Comparison of ENCODE assay signal across 9 cellular contexts in the genomic region with DNA sequence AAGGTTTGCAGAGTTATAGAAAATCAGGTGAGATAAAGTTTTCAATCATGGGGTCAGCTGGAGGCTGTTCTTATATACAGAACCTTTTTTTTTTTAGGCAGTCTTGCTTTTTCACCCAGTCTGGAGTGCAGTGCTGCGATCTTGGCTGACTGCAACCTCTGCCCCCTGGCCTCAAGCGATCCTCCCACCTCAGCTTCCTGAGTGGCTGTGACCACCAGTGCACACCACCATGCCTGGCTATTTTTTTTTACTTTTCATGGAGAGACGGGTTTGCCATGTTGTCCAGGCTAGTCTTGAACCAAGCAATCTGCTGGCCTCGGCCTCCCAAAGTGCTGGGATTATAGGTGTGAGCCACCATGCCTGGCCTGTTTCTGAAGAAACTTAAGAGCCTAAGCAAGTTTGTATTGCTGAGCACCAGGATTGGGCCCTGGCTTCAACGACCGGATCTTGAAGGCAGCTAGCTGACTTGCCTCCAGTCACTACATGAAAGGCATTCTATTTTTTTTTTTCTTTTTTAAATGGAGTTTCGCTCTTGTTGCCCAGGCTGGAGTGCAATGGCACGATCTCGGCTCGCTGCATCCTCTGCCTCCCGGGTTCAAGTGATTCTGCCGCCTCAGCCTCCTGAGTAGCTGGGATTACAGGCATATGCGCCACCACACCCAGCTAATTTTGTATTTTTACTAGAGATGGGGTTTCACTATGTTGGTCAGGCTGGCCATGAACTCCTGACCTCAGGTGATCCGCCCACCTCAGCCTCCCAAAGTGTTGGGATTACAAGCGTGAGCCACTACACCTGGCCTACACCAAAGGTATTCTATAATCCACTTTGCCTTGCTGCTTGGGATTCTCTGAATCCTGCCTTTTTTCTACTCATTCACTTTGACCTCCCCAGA. TPM values are rescaled to one million over a fixed set of nuclear protein-coding genes. Genes with fewer than 3 reads are reported as not detected.
A peak's percentile ranks its signal among the peaks of the same experiment; 100 is the strongest.
DNase-seq lines count a peak whose midpoint lies in the region; ATAC-seq and TF ChIP-seq lines count a peak whose summit lies in the region.
"Had no signal": no experiment of that assay in that cellular context is flagged by ENCODE, and none has a peak within 500 bp of the region (broad histone marks: within the 10 kb centered on the region; RNA-seq: fewer than 3 reads in every experiment).

No MANE protein-coding gene starts in this region.

- ATAC-seq in HG02943 (IDR thresholded peaks at IDR 0.05; ENCODE audit: low read depth, unreplicated experiment) (peak; percentile 34), WTC11 (peak; percentile 31)

- peaks cover 36 to 37% of the 10 kb centered on the region in 2 donors for H3K4me1 ChIP-seq in thyroid gland
- peaks cover 34% of the 10 kb centered on the region for H3K4me1 ChIP-seq in vagina

- H3K36me3 ChIP-seq in thyroid gland (peaks cover 38 to 42% of the 10 kb centered on the region in 2 donors), vagina (peaks cover 3 to 51% of the 10 kb centered on the region in 2 donors)

- H3K4me3 ChIP-seq in thyroid gland (replicated peaks in 1 of 3) = no peak overlapping the region
- no peak overlapping the region for H3K4me3 ChIP-seq in vagina

- TF ChIP-seq POLR2A in thyroid gland (IDR thresholded peaks at IDR 0.05) (no peak), vagina (IDR thresholded peaks at IDR 0.05) (no peak)

- H3K27me3 ChIP-seq in thyroid gland = no peaks in the 10 kb centered on the region
- no peaks in the 10 kb centered on the region for H3K27me3 ChIP-seq in vagina

- H3K27ac Mint-ChIP-seq in activated naive CD4-positive, alpha-beta T cell treated with anti-CD3 and anti-CD28 coated beads, Interleukin-2, amount 10 ng/mL, durations not matched to agents 7 days and 5 days = peak overlapping the region; percentile 84
- peak overlapping the region; percentile 83 for H3K27ac Mint-ChIP-seq in WTC11

- no peak overlapping the region for H3K4me3 Mint-ChIP-seq in activated naive CD4-positive, alpha-beta T cell treated with anti-CD3 and anti-CD28 coated beads, Interleukin-2, amount 10 ng/mL, durations not matched to agents 7 days and 5 days
- no peak overlapping the region for H3K4me3 Mint-ChIP-seq in WTC11

- H3K27ac ChIP-seq in thyroid gland (peak overlapping the region in 1 of 3 donors; percentile 39), vagina (no peak overlapping the region)

- TF ChIP-seq CTCF in WTC11 (IDR thresholded peaks at IDR 0.05) (no peak), thyroid gland (IDR thresholded peaks at IDR 0.05) (no peak), vagina (IDR thresholded peaks at IDR 0.05) (no peak)

- DNase-seq in activated naive CD4-positive, alpha-beta T cell treated with anti-CD3 and anti-CD28 coated beads, Interleukin-2, amount 10 ng/mL, durations not matched to agents 7 days and 5 days = peak; percentile 26
- DNase-seq in activated naive CD4-positive, alpha-beta T cell treated with Interleukin-2 at 50 U/mL for 16 hours = no peak
- DNase-seq in WTC11 (ENCODE audit: low spot score) (no peak), thyroid gland (peak; percentile 48 to 63), NCI-H748 treated with DMSO at 0.1 percent for 48 hours (lab: John Stamatoyannopoulos, UW) (no peak), vagina (ENCODE audit: extremely low spot score in 2 of 2) (no peak)
- DNase-seq in activated CD4-positive, alpha-beta T cell treated with anti-CD3 and anti-CD28 coated beads, Interleukin-2, amount 50 U/mL, for 1 hour = no peak
- DNase-seq: DMS 273 treated with DMSO at 0.1 percent for 48 hours had no signal

- POLR2A ChIA-PET in WTC11 (lab: Charles Lee) = no interaction called here

- H3K27me3 Mint-ChIP-seq in activated naive CD4-positive, alpha-beta T cell treated with anti-CD3 and anti-CD28 coated beads, Interleukin-2, amount 10 ng/mL, durations not matched to agents 7 days and 5 days = no peaks in the 10 kb centered on the region
- H3K27me3 Mint-ChIP-seq in WTC11 (ENCODE audit: low read depth) = no peaks in the 10 kb centered on the region

- peaks cover 66% of the 10 kb centered on the region for H3K36me3 Mint-ChIP-seq in activated naive CD4-positive, alpha-beta T cell treated with anti-CD3 and anti-CD28 coated beads, Interleukin-2, amount 10 ng/mL, durations not matched to agents 7 days and 5 days
- peaks cover 60% of the 10 kb centered on the region for H3K36me3 Mint-ChIP-seq in WTC11

- 81 to 83% methylated on average over 15 of the region's 15 CpGs for WGBS in thyroid gland, 2 donors

- H3K4me1 Mint-ChIP-seq in activated naive CD4-positive, alpha-beta T cell treated with anti-CD3 and anti-CD28 coated beads, Interleukin-2, amount 10 ng/mL, durations not matched to agents 7 days and 5 days = peaks cover 75% of the 10 kb centered on the region
- no peaks in the 10 kb centered on the region for H3K4me1 Mint-ChIP-seq in WTC11

- H3K9me3 Mint-ChIP-seq in activated naive CD4-positive, alpha-beta T cell treated with anti-CD3 and anti-CD28 coated beads, Interleukin-2, amount 10 ng/mL, durations not matched to agents 7 days and 5 days = no peaks in the 10 kb centered on the region
- H3K9me3 Mint-ChIP-seq in WTC11 = no peaks in the 10 kb centered on the region

- CTCF ChIA-PET in activated naive CD4-positive, alpha-beta T cell treated with anti-CD3 and anti-CD28 coated beads, Interleukin-2, amount 10 ng/mL, durations not matched to agents 7 days and 5 days (lab: Charles Lee) = interaction anchor here (0.6 to 1.8 kb wide), 4 partner anchors 15 to 36 kb away, joined by 3 to 10 read pairs (median 4); no protein-coding TSS in a partner anchor
- CTCF ChIA-PET in WTC11 (lab: Charles Lee) = no interaction called here

- no peaks in the 10 kb centered on the region for H3K9me3 ChIP-seq in thyroid gland
- no peaks in the 10 kb centered on the region for H3K9me3 ChIP-seq in vagina

- intact Hi-C loops in thyroid gland (cut with DNase I) (no loop called here), vagina (cut with DNase I) (no loop called here)

TF ChIP-seq in WTC11, 78 proteins besides CTCF, POLR2A, EP300 and RAD21:
- no peak for TF ChIP-seq SP1 (CRISPR knock-in tag; conservative IDR thresholded peaks at IDR 0.05)
- TF ChIP-seq ZNF121 (CRISPR knock-in tag; IDR thresholded peaks at IDR 0.05) = peak; percentile 50; the same call in 1 of the 2 replicates
- TF ChIP-seq FOXK1 (CRISPR knock-in tag; IDR thresholded peaks at IDR 0.05) = no peak
- TF ChIP-seq EMX1 (CRISPR knock-in tag; IDR thresholded peaks at IDR 0.05) = 0 out of 2 replicates have a peak, but pooled peaks have one; percentile 21
- 0 out of 2 replicates have a peak, but pooled peaks have one; percentile 37 for TF ChIP-seq NFATC4 (CRISPR knock-in tag; IDR thresholded peaks at IDR 0.05)
- TF ChIP-seq, protein P1, sequence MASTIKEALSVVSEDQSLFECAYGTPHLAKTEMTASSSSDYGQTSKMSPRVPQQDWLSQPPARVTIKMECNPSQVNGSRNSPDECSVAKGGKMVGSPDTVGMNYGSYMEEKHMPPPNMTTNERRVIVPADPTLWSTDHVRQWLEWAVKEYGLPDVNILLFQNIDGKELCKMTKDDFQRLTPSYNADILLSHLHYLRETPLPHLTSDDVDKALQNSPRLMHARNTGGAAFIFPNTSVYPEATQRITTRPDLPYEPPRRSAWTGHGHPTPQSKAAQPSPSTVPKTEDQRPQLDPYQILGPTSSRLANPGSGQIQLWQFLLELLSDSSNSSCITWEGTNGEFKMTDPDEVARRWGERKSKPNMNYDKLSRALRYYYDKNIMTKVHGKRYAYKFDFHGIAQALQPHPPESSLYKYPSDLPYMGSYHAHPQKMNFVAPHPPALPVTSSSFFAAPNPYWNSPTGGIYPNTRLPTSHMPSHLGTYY (CRISPR knock-in tag; IDR thresholded peaks at IDR 0.05) = 0 out of 2 replicates have a peak, but pooled peaks have one; percentile 2

RNA-seq across cellular contexts. Expression of a gene that starts 7.6 kb away (rescaled TPM):
- total RNA-seq in WTC11 (2021) = 104 to 127 TPM (median 107 TPM) in 3 replicates
- total RNA-seq in thyroid gland = 100 to 1,000 TPM; 301 to 513 (median 421) TPM
- total RNA-seq in vagina = 141 TPM

RNA-seq across cellular contexts. Expression of a gene that starts 20.2 kb away (rescaled TPM):
- total RNA-seq in WTC11 (2021) (39.0 to 47.4 TPM (median 46.9 TPM) in 3 replicates), thyroid gland (10 to 100 TPM; 21.2 to 40.2 (median 26.5) TPM), vagina (14.2 TPM)

RNA-seq across cellular contexts. Expression of a gene that starts 50.9 kb away (rescaled TPM):
- total RNA-seq in WTC11 (2021) (17.1 to 19.2 TPM (median 17.1 TPM) in 3 replicates), thyroid gland (10 to 100 TPM; 10.7 to 30.6 (median 25.6) TPM), vagina (15.0 TPM)

RNA-seq across cellular contexts. Expression of a gene that starts 51.1 kb away (rescaled TPM):
- total RNA-seq in WTC11 (2021) (120 to 126 TPM (median 124 TPM) in 3 replicates), thyroid gland (10 to 100 TPM in 2 of 4 donors, 1 to 10 TPM in 2; 7.1 to 16.0 (median 9.4) TPM), vagina (10.6 TPM)

Comparison
In these comparisons a context has a peak if more than half of its experiments do, and no peak if none do; other contexts are left out.
1. DNase-seq: peak in activated naive CD4-positive, alpha-beta T cell treated with anti-CD3 and anti-CD28 coated beads, Interleukin-2, amount 10 ng/mL, durations not matched to agents 7 days and 5 days (single experiment) and thyroid gland (2 of 2); none in activated naive CD4-positive, alpha-beta T cell treated with Interleukin-2 at 50 U/mL for 16 hours (single experiment), WTC11 (single experiment), NCI-H748 treated with DMSO at 0.1 percent for 48 hours (single experiment), activated CD4-positive, alpha-beta T cell treated with anti-CD3 and anti-CD28 coated beads, Interleukin-2, amount 50 U/mL, for 1 hour (single experiment) and vagina (0 of 2).